In genomic region chr16:72094266-72094610, GRCh38 we compare ENCODE assay signal across 8 cellular contexts. TPM values are rescaled to one million over a fixed set of nuclear protein-coding genes. Genes with fewer than 3 reads are reported as not detected.
DNase-seq lines count a peak whose midpoint lies in the region; ATAC-seq and TF ChIP-seq lines count a peak whose summit lies in the region.

No MANE protein-coding gene starts in this region.

- H3K27me3 ChIP-seq in SJSA1 (replicated peaks) (no peaks in the 10 kb centered on the region), ectodermal cell (ENCODE audit: control insufficient read depth, insufficient read depth, low read length, poor library complexity, severe bottlenecking) (no peaks in the 10 kb centered on the region), thyroid gland (no peaks in the 10 kb centered on the region)

- peaks cover 66 to 71% of the 10 kb centered on the region in 2 donors for H3K4me1 Mint-ChIP-seq in natural killer cell

- peak overlapping the region; percentile 98 for H3K4me3 Mint-ChIP-seq in natural killer cell

- H3K27me3 Mint-ChIP-seq in natural killer cell (ENCODE audit: low read depth in 2 of 2) = no peaks in the 10 kb centered on the region

- H3K9me3 Mint-ChIP-seq in natural killer cell = no peaks in the 10 kb centered on the region

- DNase-seq in SJSA1 (ENCODE audit: low read depth in 1 of 2, low spot score in 2 of 2) (no peak), natural killer cell (no peak), thyroid gland (no peak), COR-L47 (lab: John Stamatoyannopoulos, UW) (no peak)

- 4 to 5% methylated on average over 11 of the region's 11 CpGs for WGBS in ectodermal cell, 2 experiments
- WGBS in thyroid gland, 2 donors = 1 to 2% methylated on average over 11 of the region's 11 CpGs

- H3K4me3 ChIP-seq in SJSA1 (peak overlapping the region; percentile 67), ectodermal cell (ENCODE audit: insufficient read depth, low read depth, low read length) (peak overlapping the region; percentile 98), thyroid gland (replicated peaks in 1 of 3) (peak overlapping the region; percentile 58 to 88 (median 82))

- H3K36me3 Mint-ChIP-seq in natural killer cell = peaks cover 17% of the 10 kb centered on the region

- peak overlapping the region; percentile 93 to 96 for H3K27ac Mint-ChIP-seq in natural killer cell

- intact Hi-C loops in natural killer cell (cut with micrococcal nuclease) = loop anchor here (10.0 kb wide), 1 partner anchor 571 kb away; no protein-coding TSS in a partner anchor
- intact Hi-C loops in thyroid gland (cut with DNase I) = loop anchor here (5.0 to 10.0 kb wide), 2 partner anchors 87 to 289 kb away; partner anchors contain the start of genes AP1G1 and DHODH

- no peaks in the 10 kb centered on the region for H3K9me3 ChIP-seq in SJSA1 (replicated peaks)
- no peaks in the 10 kb centered on the region for H3K9me3 ChIP-seq in ectodermal cell (ENCODE audit: control insufficient read depth, low read length)
- H3K9me3 ChIP-seq in thyroid gland = no peaks in the 10 kb centered on the region

- TF ChIP-seq POLR2A in thyroid gland (IDR thresholded peaks at IDR 0.05) = no peak

- peaks cover 55% of the 10 kb centered on the region for H3K36me3 ChIP-seq in SJSA1
- H3K36me3 ChIP-seq in ectodermal cell (ENCODE audit: control insufficient read depth, insufficient read depth, low read length) = peaks cover 16% of the 10 kb centered on the region
- peaks cover 35% of the 10 kb centered on the region in 2 donors for H3K36me3 ChIP-seq in thyroid gland

- no peak for TF ChIP-seq CTCF in natural killer cell (IDR thresholded peaks at IDR 0.05)
- no peak for TF ChIP-seq CTCF in thyroid gland (IDR thresholded peaks at IDR 0.05)

- H3K27ac ChIP-seq in SJSA1 (peak overlapping the region; percentile 70), ectodermal cell (ENCODE audit: insufficient read depth, low read depth, low read length, poor library complexity, severe bottlenecking) (peak overlapping the region; percentile 72), thyroid gland (peak overlapping the region; percentile 81 to 89 (median 83))

- ATAC-seq in GM19351 (IDR thresholded peaks at IDR 0.05; ENCODE audit: unreplicated experiment) (peak; percentile 1), natural killer cell (no peak), GM19023 (IDR thresholded peaks at IDR 0.05; ENCODE audit: unreplicated experiment) (no peak), GM18498 (IDR thresholded peaks at IDR 0.05; ENCODE audit: unreplicated experiment) (no peak)

- H3K4me1 ChIP-seq in SJSA1 (replicated peaks) (peaks cover 13% of the 10 kb centered on the region), ectodermal cell (ENCODE audit: control insufficient read depth, insufficient read depth, low read length) (peaks cover 11% of the 10 kb centered on the region), thyroid gland (peaks cover 16 to 18% of the 10 kb centered on the region in 2 donors)

RNA-seq across cellular contexts. Expression of gene DHX38, which starts 0.6 kb away (rescaled TPM):
- 50.9 and 67.1 TPM in 2 replicates for total RNA-seq in SJSA1 (2014; rRNA removed; shearing (Covaris generic))
- polyA plus RNA-seq in ectodermal cell (2013, experiment 1 of 4) = 58.0 TPM
- polyA plus RNA-seq in ectodermal cell (2013, experiment 2 of 4) = 63.2 TPM
- 39.9 TPM for polyA plus RNA-seq in ectodermal cell (2013, experiment 3 of 4)
- polyA plus RNA-seq in ectodermal cell (2013, experiment 4 of 4) = 45.5 TPM
- total RNA-seq in natural killer cell = 100 to 1,000 TPM; 120 to 124 (median 120) TPM
- 10 to 100 TPM; 31.7 to 52.7 (median 47.7) TPM for total RNA-seq in thyroid gland

RNA-seq across cellular contexts. Expression of gene TXNL4B, which starts 0.8 kb away (rescaled TPM):
- total RNA-seq in SJSA1 (2014; rRNA removed; shearing (Covaris generic)) = 11.7 and 26.0 TPM in 2 replicates
- polyA plus RNA-seq in ectodermal cell (2013, experiment 1 of 4) = 12.5 TPM
- polyA plus RNA-seq in ectodermal cell (2013, experiment 2 of 4) = 12.9 TPM
- polyA plus RNA-seq in ectodermal cell (2013, experiment 3 of 4) = 8.9 TPM
- polyA plus RNA-seq in ectodermal cell (2013, experiment 4 of 4) = 10.4 TPM
- total RNA-seq in natural killer cell = 10 to 100 TPM; 12.1 to 13.8 (median 13.6) TPM
- 10 to 100 TPM; 10.7 to 15.0 (median 13.1) TPM for total RNA-seq in thyroid gland

RNA-seq across cellular contexts. Expression of gene HPR, which starts 31.2 kb away (rescaled TPM):
- not detected in 2 replicates for total RNA-seq in SJSA1 (2014; rRNA removed; shearing (Covaris generic))
- not detected for polyA plus RNA-seq in ectodermal cell (2013, experiment 1 of 4)
- not detected for polyA plus RNA-seq in ectodermal cell (2013, experiment 2 of 4)
- polyA plus RNA-seq in ectodermal cell (2013, experiment 3 of 4) = not detected
- not detected for polyA plus RNA-seq in ectodermal cell (2013, experiment 4 of 4)
- not detected for total RNA-seq in natural killer cell
- total RNA-seq in thyroid gland = not detected

RNA-seq across cellular contexts. Expression of gene HP, which starts 39.9 kb away (rescaled TPM):
- 0.29 and 0.91 TPM in 2 replicates for total RNA-seq in SJSA1 (2014; rRNA removed; shearing (Covaris generic))
- not detected for polyA plus RNA-seq in ectodermal cell (2013, experiment 1 of 4)
- not detected for polyA plus RNA-seq in ectodermal cell (2013, experiment 2 of 4)
- not detected for polyA plus RNA-seq in ectodermal cell (2013, experiment 3 of 4)
- not detected for polyA plus RNA-seq in ectodermal cell (2013, experiment 4 of 4)
- total RNA-seq in natural killer cell (1 to 10 TPM in 1 of 3 donors, under 1 TPM in 1, not detected in 1; 0.32 to 2.1 TPM), thyroid gland (10 to 100 TPM in 1 of 4 donors, 1 to 10 TPM in 1, under 1 TPM in 1, not detected in 1; 0.93 to 19.9 (median 1.3) TPM)
